ENCODE assay signal across 1 cellular context in the genomic region with DNA sequence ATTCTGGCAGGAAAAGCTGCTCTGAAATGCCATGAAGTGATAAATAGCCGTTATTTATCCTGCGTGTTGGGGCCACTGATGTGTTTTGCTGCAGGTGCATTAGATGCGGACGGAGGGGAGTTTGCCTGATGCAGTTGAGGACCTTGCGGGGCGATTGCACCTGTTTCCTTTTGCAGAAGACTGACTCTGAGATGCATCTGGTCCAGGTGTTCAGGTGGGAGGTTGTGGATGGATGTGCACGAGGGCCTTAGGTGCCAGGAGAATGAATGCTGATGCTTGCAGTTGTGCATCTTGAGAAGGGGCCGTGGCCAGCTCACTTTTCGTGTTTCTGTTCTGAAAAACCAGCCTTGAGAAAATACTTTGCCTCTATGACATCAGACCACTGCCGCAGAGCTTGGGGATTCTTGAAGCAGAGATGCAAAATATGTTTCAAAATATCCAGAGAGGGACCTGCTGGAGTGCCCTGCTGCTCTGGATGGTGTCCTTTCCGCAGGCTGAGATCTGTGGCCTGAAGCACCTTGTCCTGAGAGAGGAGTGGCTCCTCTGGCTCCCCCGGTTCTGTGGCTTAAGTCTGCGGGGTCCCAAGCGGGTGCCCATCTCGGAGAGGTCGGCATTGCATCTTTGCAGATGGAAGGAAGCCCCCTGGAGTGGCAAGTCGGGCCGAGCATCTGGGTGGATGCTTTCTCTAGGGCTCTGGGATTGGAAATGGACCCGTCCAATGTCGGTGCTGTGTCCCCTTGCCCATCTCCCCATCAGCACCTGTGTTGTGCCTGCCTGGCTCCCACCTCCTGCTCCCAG.
TF ChIP-seq lines count a peak whose summit lies in the region.

No MANE protein-coding gene starts in this region.

TF ChIP-seq in HepG2, 621 proteins besides CTCF, POLR2A, EP300 and RAD21 (continued from another document):
- TF ChIP-seq, protein P1, sequence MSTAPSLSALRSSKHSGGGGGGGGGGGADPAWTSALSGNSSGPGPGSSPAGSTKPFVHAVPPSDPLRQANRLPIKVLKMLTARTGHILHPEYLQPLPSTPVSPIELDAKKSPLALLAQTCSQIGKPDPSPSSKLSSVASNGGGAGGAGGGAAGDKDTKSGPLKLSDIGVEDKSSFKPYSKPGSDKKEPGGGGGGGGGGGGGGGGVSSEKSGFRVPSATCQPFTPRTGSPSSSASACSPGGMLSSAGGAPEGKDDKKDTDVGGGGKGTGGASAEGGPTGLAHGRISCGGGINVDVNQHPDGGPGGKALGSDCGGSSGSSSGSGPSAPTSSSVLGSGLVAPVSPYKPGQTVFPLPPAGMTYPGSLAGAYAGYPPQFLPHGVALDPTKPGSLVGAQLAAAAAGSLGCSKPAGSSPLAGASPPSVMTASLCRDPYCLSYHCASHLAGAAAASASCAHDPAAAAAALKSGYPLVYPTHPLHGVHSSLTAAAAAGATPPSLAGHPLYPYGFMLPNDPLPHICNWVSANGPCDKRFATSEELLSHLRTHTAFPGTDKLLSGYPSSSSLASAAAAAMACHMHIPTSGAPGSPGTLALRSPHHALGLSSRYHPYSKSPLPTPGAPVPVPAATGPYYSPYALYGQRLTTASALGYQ (CRISPR knock-in tag; IDR thresholded peaks at IDR 0.05) = no peak
- TF ChIP-seq, protein P2, sequence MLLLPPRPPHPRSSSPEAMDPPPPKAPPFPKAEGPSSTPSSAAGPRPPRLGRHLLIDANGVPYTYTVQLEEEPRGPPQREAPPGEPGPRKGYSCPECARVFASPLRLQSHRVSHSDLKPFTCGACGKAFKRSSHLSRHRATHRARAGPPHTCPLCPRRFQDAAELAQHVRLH (CRISPR knock-in tag; IDR thresholded peaks at IDR 0.05; ENCODE audit: borderline replicate concordance, low read depth) = no peak
- TF ChIP-seq ZNF354B (CRISPR knock-in tag; IDR thresholded peaks at IDR 0.05) (no peak), ZNF572 (CRISPR knock-in tag; IDR thresholded peaks at IDR 0.05) (no peak), ZNF770 (CRISPR knock-in tag; IDR thresholded peaks at IDR 0.05) (no peak), ZNF780A (CRISPR knock-in tag; IDR thresholded peaks at IDR 0.05) (no peak), SP1 (IDR thresholded peaks at IDR 0.05) (no peak), SP1 (CRISPR knock-in tag; IDR thresholded peaks at IDR 0.05) (no peak), ZNF605 (CRISPR knock-in tag; IDR thresholded peaks at IDR 0.05) (no peak), ZNF30 (CRISPR knock-in tag; IDR thresholded peaks at IDR 0.05) (no peak), ZNF337 (CRISPR knock-in tag; IDR thresholded peaks at IDR 0.05; ENCODE audit: borderline replicate concordance, low read depth) (no peak), GPBP1L1 (CRISPR knock-in tag; IDR thresholded peaks at IDR 0.05) (no peak), PBX2 (CRISPR knock-in tag; IDR thresholded peaks at IDR 0.05) (no peak), HOXA3 (CRISPR knock-in tag; IDR thresholded peaks at IDR 0.05) (no peak), ZNF12 (CRISPR knock-in tag; IDR thresholded peaks at IDR 0.05) (no peak)
